8 cellular contexts compared by ENCODE assay signal in the genomic region with DNA sequence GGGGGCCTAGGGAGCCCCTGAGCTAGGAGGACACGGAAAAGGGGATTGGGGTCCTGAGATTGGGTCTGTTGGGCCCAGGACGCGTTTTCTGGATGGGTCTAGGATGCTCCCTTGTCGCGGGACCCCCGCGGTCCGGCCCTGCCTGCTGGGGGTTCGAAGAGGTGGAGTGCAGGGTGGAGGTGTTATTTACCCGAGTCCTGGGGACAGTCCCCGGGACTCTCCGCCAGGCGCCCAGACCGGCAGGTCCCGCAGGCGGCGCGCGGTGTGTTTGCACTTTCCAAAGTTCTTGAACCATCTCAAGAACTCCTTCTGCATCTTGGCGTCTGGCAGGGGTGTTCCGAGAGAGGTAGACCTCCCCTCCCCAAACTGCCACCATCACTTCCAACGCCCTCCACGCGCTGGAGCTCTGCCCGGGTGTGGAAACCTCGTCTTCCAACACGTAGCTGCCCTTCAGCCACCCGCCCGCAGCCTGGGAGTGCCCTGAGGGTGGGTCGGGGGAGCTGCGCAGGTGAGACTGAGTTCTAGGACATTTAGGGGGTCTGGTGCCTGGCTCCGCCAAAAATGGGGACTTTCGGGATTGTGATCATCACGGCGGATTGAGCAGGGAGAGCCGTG.
DNase-seq lines count a peak whose midpoint lies in the region; ATAC-seq and FAIRE-seq lines count a peak whose summit lies in the region.

No MANE protein-coding gene starts in this region.

- ATAC-seq in GM19035 (IDR thresholded peaks at IDR 0.05; ENCODE audit: unreplicated experiment) (peak; percentile 46), HG03520 (IDR thresholded peaks at IDR 0.05; ENCODE audit: unreplicated experiment) (peak; percentile 42)

- no peaks in the 10 kb centered on the region for H3K9me3 ChIP-seq in muscle layer of duodenum (ENCODE audit: control insufficient read depth in 1 of 2, low read length in 2 of 2)

- DNase-seq in activated CD4-positive, alpha-beta T cell treated with anti-CD3 and anti-CD28 coated beads, Interleukin-2, amount 50 U/mL, for 48 hours: peak; percentile 35 to 49
- DNase-seq in epithelial cell of prostate (ENCODE audit: low read depth, low spot score) (no peak), urothelium cell line (ENCODE audit: low spot score) (peak; percentile 17), DMS153 (lab: John Stamatoyannopoulos, UW) (no peak), GDM1 (lab: John Stamatoyannopoulos, UW) (no peak)

- FAIRE-seq in urothelium cell line (lab: Jason Lieb, UNC): no peak

- H3K4me1 ChIP-seq in muscle layer of duodenum (ENCODE audit: control insufficient read depth in 1 of 2, insufficient read depth in 2 of 2, low read length in 2 of 2): peaks cover 0 to 28% of the 10 kb centered on the region in 2 donors

- H3K36me3 ChIP-seq in muscle layer of duodenum (ENCODE audit: control insufficient read depth in 1 of 2, insufficient read depth in 2 of 2, low read length in 2 of 2): peaks cover 0 to 9% of the 10 kb centered on the region in 2 donors

- peaks cover 8% of the 10 kb centered on the region for H3K27me3 ChIP-seq in muscle layer of duodenum (ENCODE audit: low read depth, low read length)

- peak overlapping the region; percentile 73 to 90 for H3K4me3 ChIP-seq in muscle layer of duodenum (ENCODE audit: low read depth in 1 of 2, low read length in 2 of 2)

- H3K27ac ChIP-seq in epithelial cell of prostate (peak overlapping the region; percentile 96), muscle layer of duodenum (ENCODE audit: low read length) (peak overlapping the region; percentile 92)

Comparison
In these comparisons a context has a peak if more than half of its experiments do, and no peak if none do; other contexts are left out.
1. DNase-seq: peak in activated CD4-positive, alpha-beta T cell treated with anti-CD3 and anti-CD28 coated beads, Interleukin-2, amount 50 U/mL, for 48 hours (2 of 2) and urothelium cell line (single experiment); none in epithelial cell of prostate (single experiment), DMS153 (single experiment) and GDM1 (single experiment).